12 cellular contexts compared by ENCODE assay signal in genomic region chr17:72931635-72932034, GRCh38.
DNase-seq lines count a peak whose midpoint lies in the region; ATAC-seq and TF ChIP-seq lines count a peak whose summit lies in the region.
"Had no signal": no experiment of that assay in that cellular context is flagged by ENCODE, and none has a peak within 500 bp of the region (broad histone marks: within the 10 kb centered on the region; RNA-seq: fewer than 3 reads in every experiment).

No MANE protein-coding gene starts in this region.

- no peaks in the 10 kb centered on the region for H4K20me1 ChIP-seq in neural cell (ENCODE audit: insufficient read depth)

- POLR2A ChIA-PET in activated CD8-positive, alpha-beta T cell treated with anti-CD3 and anti-CD28 coated beads for 36 hours (lab: Charles Lee): interaction anchor here (0.9 kb wide), 1 partner anchor 9 kb away, joined by 3 read pairs; no protein-coding TSS in a partner anchor
- POLR2A ChIA-PET in activated CD8-positive, alpha-beta T cell treated with anti-CD3 and anti-CD28 coated beads, Interleukin-2, amount 10 ng/mL, durations not matched to agents 7 days and 5 days (lab: Charles Lee): interaction anchor here (0.7 kb wide), 1 partner anchor 16 kb away, joined by 3 read pairs; no protein-coding TSS in a partner anchor

- H3K36me3 Mint-ChIP-seq in activated CD8-positive, alpha-beta T cell treated with anti-CD3 and anti-CD28 coated beads for 36 hours (ENCODE audit: low read depth): peaks cover 3% of the 10 kb centered on the region
- H3K36me3 Mint-ChIP-seq in activated CD8-positive, alpha-beta T cell treated with anti-CD3 and anti-CD28 coated beads, Interleukin-2, amount 10 ng/mL, durations not matched to agents 7 days and 5 days (ENCODE audit: low read depth): no peaks in the 10 kb centered on the region

- no peak for TF ChIP-seq EP300 in neural cell (conservative IDR thresholded peaks at IDR 0.05; ENCODE audit: poor library complexity, severe bottlenecking)

- no peaks in the 10 kb centered on the region for H3K79me2 ChIP-seq in neural cell (replicated peaks; ENCODE audit: insufficient read depth, low read length)

- H3K27ac ChIP-seq in neural cell (ENCODE audit: low read length): no peak overlapping the region
- H3K27ac ChIP-seq: gastrocnemius medialis had no signal

- in situ Hi-C loops in GM13976 (cut with MboI; ENCODE audit: low sequenced_read_pairs, unreplicated experiment): no loop called here

- no peaks in the 10 kb centered on the region for H3K9me3 Mint-ChIP-seq in activated CD8-positive, alpha-beta T cell treated with anti-CD3 and anti-CD28 coated beads for 36 hours
- H3K9me3 Mint-ChIP-seq in activated CD8-positive, alpha-beta T cell treated with anti-CD3 and anti-CD28 coated beads, Interleukin-2, amount 10 ng/mL, durations not matched to agents 7 days and 5 days (ENCODE audit: insufficient read depth): no peaks in the 10 kb centered on the region
- H3K9me3 Mint-ChIP-seq: immature natural killer cell had no signal

- no peak for TF ChIP-seq CTCF in activated CD8-positive, alpha-beta T cell treated with anti-CD3 and anti-CD28 coated beads for 36 hours (IDR thresholded peaks at IDR 0.05)
- TF ChIP-seq CTCF in neural cell (IDR thresholded peaks at IDR 0.05; ENCODE audit: poor library complexity, severe bottlenecking): no peak
- TF ChIP-seq CTCF in GM13976 (IDR thresholded peaks at IDR 0.05; ENCODE audit: borderline replicate concordance, control extremely low read depth, extremely low read depth, insufficient read depth, missing control alignments): no peak

- CTCF ChIA-PET in activated CD8-positive, alpha-beta T cell treated with anti-CD3 and anti-CD28 coated beads for 36 hours (lab: Charles Lee): no interaction called here
- CTCF ChIA-PET in activated CD8-positive, alpha-beta T cell treated with anti-CD3 and anti-CD28 coated beads, Interleukin-2, amount 10 ng/mL, durations not matched to agents 7 days and 5 days (lab: Charles Lee): interaction anchor here (0.9 kb wide), 1 partner anchor 205 kb away, joined by 3 read pairs; no protein-coding TSS in a partner anchor

- intact Hi-C loops in activated CD8-positive, alpha-beta T cell treated with anti-CD3 and anti-CD28 coated beads for 36 hours (cut with micrococcal nuclease): no loop called here
- intact Hi-C loops in cardiac septum (cut with DNase I): no loop called here

- no peak for TF ChIP-seq RAD21 in neural cell (conservative IDR thresholded peaks at IDR 0.05)

- H3K27ac Mint-ChIP-seq in activated CD8-positive, alpha-beta T cell treated with anti-CD3 and anti-CD28 coated beads for 36 hours: no peak overlapping the region
- no peak overlapping the region for H3K27ac Mint-ChIP-seq in activated CD8-positive, alpha-beta T cell treated with anti-CD3 and anti-CD28 coated beads, Interleukin-2, amount 10 ng/mL, durations not matched to agents 7 days and 5 days

- no peaks in the 10 kb centered on the region for H3F3A ChIP-seq in neural cell (ENCODE audit: insufficient read depth, low read length, poor library complexity, severe bottlenecking)

- peaks cover 13% of the 10 kb centered on the region for H3K4me1 Mint-ChIP-seq in activated CD8-positive, alpha-beta T cell treated with anti-CD3 and anti-CD28 coated beads for 36 hours (ENCODE audit: low read depth)
- peaks cover 13% of the 10 kb centered on the region for H3K4me1 Mint-ChIP-seq in activated CD8-positive, alpha-beta T cell treated with anti-CD3 and anti-CD28 coated beads, Interleukin-2, amount 10 ng/mL, durations not matched to agents 7 days and 5 days (ENCODE audit: low read depth)

- H3K27me3 Mint-ChIP-seq in activated CD8-positive, alpha-beta T cell treated with anti-CD3 and anti-CD28 coated beads for 36 hours: no peaks in the 10 kb centered on the region
- H3K27me3 Mint-ChIP-seq in activated CD8-positive, alpha-beta T cell treated with anti-CD3 and anti-CD28 coated beads, Interleukin-2, amount 10 ng/mL, durations not matched to agents 7 days and 5 days (ENCODE audit: low read depth): no peaks in the 10 kb centered on the region

- no peak overlapping the region for H3K4me2 ChIP-seq in neural cell (ENCODE audit: low read length)

- H2AFZ ChIP-seq in neural cell (ENCODE audit: low read depth, low read length): no peak overlapping the region

- no peaks in the 10 kb centered on the region for H3K36me3 ChIP-seq in neural cell (ENCODE audit: insufficient read depth, low read length)
- H3K36me3 ChIP-seq: gastrocnemius medialis had no signal

- no peaks in the 10 kb centered on the region for H3K9me2 ChIP-seq in neural cell (ENCODE audit: insufficient read depth, low read length)

- DNase-seq in activated CD8-positive, alpha-beta T cell treated with anti-CD3 and anti-CD28 coated beads for 36 hours: no peak
- no peak for DNase-seq in activated CD8-positive, alpha-beta T cell treated with anti-CD3 and anti-CD28 coated beads, Interleukin-2, amount 10 ng/mL, durations not matched to agents 7 days and 5 days
- no peak for DNase-seq in NK-92 (lab: John Stamatoyannopoulos, UW; ENCODE audit: unreplicated experiment)
- no peak for DNase-seq in cardiac septum (ENCODE audit: low spot score)
- DNase-seq in GM13976 (ENCODE audit: low spot score): no peak
- DNase-seq: gastrocnemius medialis, immature natural killer cell, NCI-H2107, Right ventricle myocardium superior had no signal

- H3K4me3 ChIP-seq in neural cell (ENCODE audit: low read length): peak overlapping the region; percentile 12
- H3K4me3 ChIP-seq: gastrocnemius medialis had no signal

- H3K4me3 Mint-ChIP-seq in activated CD8-positive, alpha-beta T cell treated with anti-CD3 and anti-CD28 coated beads for 36 hours: no peak overlapping the region
- no peak overlapping the region for H3K4me3 Mint-ChIP-seq in activated CD8-positive, alpha-beta T cell treated with anti-CD3 and anti-CD28 coated beads, Interleukin-2, amount 10 ng/mL, durations not matched to agents 7 days and 5 days
- H3K4me3 Mint-ChIP-seq: immature natural killer cell had no signal

- H3K27me3 ChIP-seq in neural cell (ENCODE audit: insufficient read depth, low read depth, low read length): no peaks in the 10 kb centered on the region
- H3K27me3 ChIP-seq: gastrocnemius medialis had no signal

- H3K9me3 ChIP-seq in neural cell (ENCODE audit: low read length): no peaks in the 10 kb centered on the region
- H3K9me3 ChIP-seq: gastrocnemius medialis had no signal

- peak; percentile 56 for ATAC-seq in activated CD8-positive, alpha-beta T cell treated with anti-CD3 and anti-CD28 coated beads for 36 hours
- no peak for ATAC-seq in activated CD8-positive, alpha-beta T cell treated with anti-CD3 and anti-CD28 coated beads, Interleukin-2, amount 10 ng/mL, durations not matched to agents 7 days and 5 days
- ATAC-seq in GM19395 (IDR thresholded peaks at IDR 0.05; ENCODE audit: unreplicated experiment) (peak; percentile 68), HG03520 (IDR thresholded peaks at IDR 0.05; ENCODE audit: unreplicated experiment) (peak; percentile 61)
- ATAC-seq: gastrocnemius medialis had no signal

- no peak overlapping the region for H3K9ac ChIP-seq in neural cell (ENCODE audit: low read length)

TF ChIP-seq in neural cell, 6 proteins besides CTCF, POLR2A, EP300 and RAD21:
- TF ChIP-seq SMC3 (conservative IDR thresholded peaks at IDR 0.05; ENCODE audit: poor library complexity) (no peak), POLR2AphosphoS5 (IDR thresholded peaks at IDR 0.05) (no peak), MXI1 (conservative IDR thresholded peaks at IDR 0.05; ENCODE audit: poor library complexity, severe bottlenecking) (no peak), REST (IDR thresholded peaks at IDR 0.05; ENCODE audit: borderline replicate concordance) (no peak), EZH2 (IDR thresholded peaks at IDR 0.05; ENCODE audit: borderline replicate concordance, insufficient read depth, low read length, poor library complexity, severe bottlenecking) (no peak), TAF1 (IDR thresholded peaks at IDR 0.05; ENCODE audit: low read depth) (no peak)
TF ChIP-seq in neural cell: peak in this region for 0.
